1 cellular context compared by ENCODE assay signal in the genomic region with DNA sequence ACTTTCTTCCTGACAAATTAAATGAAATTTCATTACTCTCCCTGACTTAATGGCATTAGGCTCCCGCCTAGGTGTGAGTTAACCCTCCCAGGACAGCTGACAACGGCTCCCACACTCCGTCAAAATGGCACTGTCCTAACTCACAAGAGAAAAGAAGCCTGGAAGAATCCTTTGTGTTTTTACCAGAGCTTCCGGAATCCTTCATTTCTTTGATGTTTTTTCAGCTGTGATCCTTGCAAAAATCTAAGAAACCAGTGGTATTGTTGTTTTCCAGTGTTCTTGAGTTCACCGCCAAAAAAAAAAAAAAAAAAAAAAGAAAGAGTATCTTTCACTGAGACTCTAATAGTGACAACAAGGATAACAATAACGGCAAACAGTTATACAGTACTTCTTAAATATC.
TF ChIP-seq lines count a peak whose summit lies in the region.

No MANE protein-coding gene starts in this region.

TF ChIP-seq in K562, 482 proteins besides CTCF, POLR2A, EP300 and RAD21 (continued from another document):
- TF ChIP-seq, protein P1, sequence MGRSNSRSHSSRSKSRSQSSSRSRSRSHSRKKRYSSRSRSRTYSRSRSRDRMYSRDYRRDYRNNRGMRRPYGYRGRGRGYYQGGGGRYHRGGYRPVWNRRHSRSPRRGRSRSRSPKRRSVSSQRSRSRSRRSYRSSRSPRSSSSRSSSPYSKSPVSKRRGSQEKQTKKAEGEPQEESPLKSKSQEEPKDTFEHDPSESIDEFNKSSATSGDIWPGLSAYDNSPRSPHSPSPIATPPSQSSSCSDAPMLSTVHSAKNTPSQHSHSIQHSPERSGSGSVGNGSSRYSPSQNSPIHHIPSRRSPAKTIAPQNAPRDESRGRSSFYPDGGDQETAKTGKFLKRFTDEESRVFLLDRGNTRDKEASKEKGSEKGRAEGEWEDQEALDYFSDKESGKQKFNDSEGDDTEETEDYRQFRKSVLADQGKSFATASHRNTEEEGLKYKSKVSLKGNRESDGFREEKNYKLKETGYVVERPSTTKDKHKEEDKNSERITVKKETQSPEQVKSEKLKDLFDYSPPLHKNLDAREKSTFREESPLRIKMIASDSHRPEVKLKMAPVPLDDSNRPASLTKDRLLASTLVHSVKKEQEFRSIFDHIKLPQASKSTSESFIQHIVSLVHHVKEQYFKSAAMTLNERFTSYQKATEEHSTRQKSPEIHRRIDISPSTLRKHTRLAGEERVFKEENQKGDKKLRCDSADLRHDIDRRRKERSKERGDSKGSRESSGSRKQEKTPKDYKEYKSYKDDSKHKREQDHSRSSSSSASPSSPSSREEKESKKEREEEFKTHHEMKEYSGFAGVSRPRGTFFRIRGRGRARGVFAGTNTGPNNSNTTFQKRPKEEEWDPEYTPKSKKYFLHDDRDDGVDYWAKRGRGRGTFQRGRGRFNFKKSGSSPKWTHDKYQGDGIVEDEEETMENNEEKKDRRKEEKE (IDR thresholded peaks at IDR 0.05; ENCODE audit: borderline replicate concordance in 1 of 2, control insufficient read depth in 1 of 2, low read depth in 2 of 2, low read length in 1 of 2) = no peak
